Comparison of ENCODE assay signal across 23 cellular contexts in genomic region chrX:11464836-11465458, GRCh38.
A peak's percentile ranks its signal among the peaks of the same experiment; 100 is the strongest.
DNase-seq lines count a peak whose midpoint lies in the region; ATAC-seq and TF ChIP-seq lines count a peak whose summit lies in the region.
"Had no signal": no experiment of that assay in that cellular context is flagged by ENCODE, and none has a peak within 500 bp of the region (broad histone marks: within the 10 kb centered on the region; RNA-seq: fewer than 3 reads in every experiment).

No MANE protein-coding gene starts in this region.

- no peaks in the 10 kb centered on the region for H3K4me1 ChIP-seq in parathyroid adenoma
- H3K4me1 ChIP-seq: BE2C, HAP-1 had no signal

- no peak overlapping the region for H3K27ac Mint-ChIP-seq in stimulated activated memory B cell treated with anti-CD40 and anti-IgM and Interleukin-4, amounts not matched to agents 10 μg/mL and 1 μg/mL and 100 μg/mL, for 72 hours
- no peak overlapping the region for H3K27ac Mint-ChIP-seq in endothelial cell (ENCODE audit: unreplicated experiment)
- H3K27ac Mint-ChIP-seq: CD4-positive, CD25-positive, alpha-beta regulatory T cell; GM23338 had no signal

- H3K4me2 ChIP-seq in parathyroid adenoma (ENCODE audit: low read length): no peak overlapping the region
- H3K4me2 ChIP-seq: GM23338, KMS-11 had no signal

- no peak overlapping the region for H3K4me3 Mint-ChIP-seq in stimulated activated memory B cell treated with anti-CD40 and anti-IgM and Interleukin-4, amounts not matched to agents 10 μg/mL and 1 μg/mL and 100 μg/mL, for 72 hours
- no peak overlapping the region for H3K4me3 Mint-ChIP-seq in endothelial cell (ENCODE audit: unreplicated experiment)
- H3K4me3 Mint-ChIP-seq: CD4-positive, CD25-positive, alpha-beta regulatory T cell; GM23338 had no signal

- H2AFZ ChIP-seq in parathyroid adenoma: peak overlapping the region; percentile 22
- H2AFZ ChIP-seq: GM23338 had no signal

- H3K27me3 ChIP-seq in parathyroid adenoma (ENCODE audit: control insufficient read depth, insufficient read depth, low read length): no peaks in the 10 kb centered on the region
- H3K27me3 ChIP-seq: BE2C had no signal

- no peaks in the 10 kb centered on the region for H3K4me1 Mint-ChIP-seq in stimulated activated memory B cell treated with anti-CD40 and anti-IgM and Interleukin-4, amounts not matched to agents 10 μg/mL and 1 μg/mL and 100 μg/mL, for 72 hours
- peaks cover 9% of the 10 kb centered on the region for H3K4me1 Mint-ChIP-seq in endothelial cell (ENCODE audit: unreplicated experiment)
- H3K4me1 Mint-ChIP-seq: CD4-positive, CD25-positive, alpha-beta regulatory T cell; GM23338 had no signal

- H3K9me3 ChIP-seq in parathyroid adenoma (ENCODE audit: control insufficient read depth, low read length): no peaks in the 10 kb centered on the region
- H3K9me3 ChIP-seq: A549, BE2C, HAP-1 had no signal

- no peaks in the 10 kb centered on the region for H3K9me3 Mint-ChIP-seq in stimulated activated memory B cell treated with anti-CD40 and anti-IgM and Interleukin-4, amounts not matched to agents 10 μg/mL and 1 μg/mL and 100 μg/mL, for 72 hours
- no peaks in the 10 kb centered on the region for H3K9me3 Mint-ChIP-seq in endothelial cell (ENCODE audit: unreplicated experiment)
- H3K9me3 Mint-ChIP-seq: CD4-positive, CD25-positive, alpha-beta regulatory T cell; GM23338 had no signal

- no peak overlapping the region for H3K4me3 ChIP-seq in parathyroid adenoma (ENCODE audit: low read depth, low read length)
- H3K4me3 ChIP-seq: A549, GM12878, GM23338, HAP-1 had no signal

- TF ChIP-seq CTCF in VCaP (conservative IDR thresholded peaks at IDR 0.05) (no peak), parathyroid adenoma (IDR thresholded peaks at IDR 0.05) (no peak), endothelial cell (IDR thresholded peaks at IDR 0.05; ENCODE audit: unreplicated experiment) (no peak)

- no peak for ATAC-seq in GM21423 (IDR thresholded peaks at IDR 0.05; ENCODE audit: unreplicated experiment)
- ATAC-seq in stimulated activated memory B cell treated with anti-CD40 and anti-IgM and Interleukin-4, amounts not matched to agents 10 μg/mL and 1 μg/mL and 100 μg/mL, for 72 hours: no peak
- ATAC-seq: A549, GM12878, GM23338 had no signal

- H3K79me2 ChIP-seq in parathyroid adenoma: no peaks in the 10 kb centered on the region

- H3K27me3 Mint-ChIP-seq in stimulated activated memory B cell treated with anti-CD40 and anti-IgM and Interleukin-4, amounts not matched to agents 10 μg/mL and 1 μg/mL and 100 μg/mL, for 72 hours: no peaks in the 10 kb centered on the region
- peaks cover 2% of the 10 kb centered on the region for H3K27me3 Mint-ChIP-seq in endothelial cell (ENCODE audit: unreplicated experiment)

- H3K27ac ChIP-seq in VCaP (peak overlapping the region; percentile 69), parathyroid adenoma (no peak overlapping the region)
- H3K27ac ChIP-seq: A549, HL-60, KMS-11 had no signal

- DNase-seq in CMK (ENCODE audit: low read depth) (peak; percentile 9), OCI-M1 (lab: John Stamatoyannopoulos, UW) (peak; percentile 89), endothelial cell (ENCODE audit: low spot score) (no peak)
- DNase-seq: BE2C; CD4-positive, CD25-positive, alpha-beta regulatory T cell; DND-41; NCI-H1092 treated with DMSO at 0.1 percent for 48 hours; NCI-H1436 treated with DMSO at 0.1 percent for 48 hours; NCI-H1930; NCI-H2227 treated with DMSO at 0.1 percent for 48 hours; NCI-H510A treated with DMSO at 0.1 percent for 48 hours; NCI-H774; Right ventricle myocardium superior had no signal

- H3K36me3 ChIP-seq in parathyroid adenoma (ENCODE audit: control insufficient read depth, insufficient read depth, low read length): no peaks in the 10 kb centered on the region
- H3K36me3 ChIP-seq: BE2C, HAP-1 had no signal

- H3K9ac ChIP-seq in parathyroid adenoma: no peak overlapping the region
- H3K9ac ChIP-seq: KMS-11 had no signal

- no peaks in the 10 kb centered on the region for H3K36me3 Mint-ChIP-seq in stimulated activated memory B cell treated with anti-CD40 and anti-IgM and Interleukin-4, amounts not matched to agents 10 μg/mL and 1 μg/mL and 100 μg/mL, for 72 hours
- no peaks in the 10 kb centered on the region for H3K36me3 Mint-ChIP-seq in endothelial cell (ENCODE audit: low read depth, unreplicated experiment)
- H3K36me3 Mint-ChIP-seq: CD4-positive, CD25-positive, alpha-beta regulatory T cell had no signal
